13 cellular contexts compared by ENCODE assay signal in genomic region chr5:128920345-128921215, GRCh38. TPM values are rescaled to one million over a fixed set of nuclear protein-coding genes. Genes with fewer than 3 reads are reported as not detected.
A peak's percentile ranks its signal among the peaks of the same experiment; 100 is the strongest.
DNase-seq lines count a peak whose midpoint lies in the region; ATAC-seq, FAIRE-seq and TF ChIP-seq lines count a peak whose summit lies in the region.
"Had no signal": no experiment of that assay in that cellular context is flagged by ENCODE, and none has a peak within 500 bp of the region (broad histone marks: within the 10 kb centered on the region; RNA-seq: fewer than 3 reads in every experiment).

No MANE protein-coding gene starts in this region.

- no peak overlapping the region for H2AFZ ChIP-seq in SK-N-SH (ENCODE audit: low read depth)

- H3K9me3 Mint-ChIP-seq in activated T-helper 2 cell treated with anti-CD3 and anti-CD28 coated beads, Interferon-gamma antibody, Interleukin-2, Interleukin-4, amounts not matched to agents 10 μg/mL and 5 μg/mL and 100 μg/mL, durations not matched to agents 14 hours and 24 hours and 36 hours = no peaks in the 10 kb centered on the region
- H3K9me3 Mint-ChIP-seq: natural killer cell treated with Interleukin-12 subunit alpha and Interleukin-12 subunit beta and Interleukin-15 and Interleukin-18, amount 100 ng/mL, for 72 hours had no signal

- H3F3A ChIP-seq in SK-N-SH (replicated peaks; ENCODE audit: insufficient read depth) = no peaks in the 10 kb centered on the region

- no peak for TF ChIP-seq POLR2A in suprapubic skin (IDR thresholded peaks at IDR 0.05)

- H3K79me2 ChIP-seq in SK-N-SH (ENCODE audit: insufficient read depth) = no peaks in the 10 kb centered on the region

- no peak overlapping the region for H3K27ac ChIP-seq in SK-N-SH (ENCODE audit: low read depth in 2 of 2, low read length in 1 of 2)
- H3K27ac ChIP-seq in heart right ventricle = peak overlapping the region in 8 of 10 donors; percentile 11 to 75 (median 60)
- no peak overlapping the region for H3K27ac ChIP-seq in suprapubic skin
- H3K27ac ChIP-seq: 22Rv1, body of pancreas had no signal

- H3K4me3 Mint-ChIP-seq in activated T-helper 2 cell treated with anti-CD3 and anti-CD28 coated beads, Interferon-gamma antibody, Interleukin-2, Interleukin-4, amounts not matched to agents 10 μg/mL and 5 μg/mL and 100 μg/mL, durations not matched to agents 14 hours and 24 hours and 36 hours (ENCODE audit: low read depth) = no peak overlapping the region
- H3K4me3 Mint-ChIP-seq: natural killer cell treated with Interleukin-12 subunit alpha and Interleukin-12 subunit beta and Interleukin-15 and Interleukin-18, amount 100 ng/mL, for 72 hours had no signal

- H3K27me3 Mint-ChIP-seq in activated T-helper 2 cell treated with anti-CD3 and anti-CD28 coated beads, Interferon-gamma antibody, Interleukin-2, Interleukin-4, amounts not matched to agents 10 μg/mL and 5 μg/mL and 100 μg/mL, durations not matched to agents 14 hours and 24 hours and 36 hours (ENCODE audit: low read depth) = no peaks in the 10 kb centered on the region
- H3K27me3 Mint-ChIP-seq: natural killer cell treated with Interleukin-12 subunit alpha and Interleukin-12 subunit beta and Interleukin-15 and Interleukin-18, amount 100 ng/mL, for 72 hours had no signal

- H4K20me1 ChIP-seq in SK-N-SH (ENCODE audit: insufficient read depth) = no peaks in the 10 kb centered on the region

- H3K4me1 ChIP-seq in SK-N-SH (ENCODE audit: control insufficient read depth in 1 of 2, insufficient read depth in 2 of 2, low read depth in 1 of 2, low read length in 1 of 2) (no peaks in the 10 kb centered on the region; a peak in 1 of 4 replicates), heart right ventricle (peaks cover 0 to 5% (median 0%) of the 10 kb centered on the region in 9 donors), suprapubic skin (no peaks in the 10 kb centered on the region)
- H3K4me1 ChIP-seq: body of pancreas, Caco-2 had no signal

- CTCF ChIA-PET in SK-N-SH (lab: Yijun Ruan, JAX) = interaction anchor here (1.5 to 1.8 kb wide), 2 partner anchors 14 to 15 kb away, joined by 3 to 8 read pairs; no protein-coding TSS in a partner anchor

- TF ChIP-seq CTCF in SK-N-SH (IDR thresholded peaks at IDR 0.05) (no peak), bronchial epithelial cell (IDR thresholded peaks at IDR 0.05; ENCODE audit: insufficient read depth, low read length, severe bottlenecking) (no peak), heart right ventricle (IDR thresholded peaks at IDR 0.05) (no peak), suprapubic skin (IDR thresholded peaks at IDR 0.05) (no peak)

- H3K36me3 ChIP-seq in SK-N-SH (replicated peaks in 1 of 2; ENCODE audit: control insufficient read depth in 1 of 2, insufficient read depth in 2 of 2, low read length in 1 of 2) = no peaks in the 10 kb centered on the region
- no peaks in the 10 kb centered on the region for H3K36me3 ChIP-seq in bronchial epithelial cell (ENCODE audit: control insufficient read depth, insufficient read depth, low read length)
- H3K36me3 ChIP-seq in heart right ventricle = no peaks in the 10 kb centered on the region
- H3K36me3 ChIP-seq in suprapubic skin = no peaks in the 10 kb centered on the region

- no peaks in the 10 kb centered on the region for H3K4me1 Mint-ChIP-seq in activated T-helper 2 cell treated with anti-CD3 and anti-CD28 coated beads, Interferon-gamma antibody, Interleukin-2, Interleukin-4, amounts not matched to agents 10 μg/mL and 5 μg/mL and 100 μg/mL, durations not matched to agents 14 hours and 24 hours and 36 hours (ENCODE audit: low read depth)

- no peak for FAIRE-seq in bronchial epithelial cell (lab: Jason Lieb, UNC)

- POLR2A ChIA-PET in SK-N-SH (lab: Yijun Ruan, JAX) = no interaction called here

- no peaks in the 10 kb centered on the region for H3K9me2 ChIP-seq in SK-N-SH

- DNase-seq in SK-N-SH (no peak), bronchial epithelial cell (ENCODE audit: low read depth) (peak; percentile 95), heart right ventricle (peak in 1 of 2 donors; percentile 61), stromal cell of bone marrow (ENCODE audit: low read depth) (peak; percentile 9), suprapubic skin (ENCODE audit: low spot score in 2 of 2) (no peak), middle frontal gyrus (ENCODE audit: extremely low spot score, low spot score) (no peak)
- DNase-seq in activated T-helper 2 cell treated with anti-CD3 and anti-CD28 coated beads, Interferon-gamma antibody, Interleukin-2, Interleukin-4, amounts not matched to agents 10 μg/mL and 5 μg/mL and 100 μg/mL, durations not matched to agents 14 hours and 24 hours and 36 hours (ENCODE audit: low spot score) = no peak
- DNase-seq: body of pancreas; Caco-2; NK-92 treated with Interleukin-12 subunit alpha and Interleukin-12 subunit beta, amount 100 ng/mL, for 24 hours had no signal

- no peak for TF ChIP-seq RAD21 in SK-N-SH (IDR thresholded peaks at IDR 0.05; ENCODE audit: low read length)

- no peak overlapping the region for H3K4me3 ChIP-seq in SK-N-SH (ENCODE audit: low read depth in 2 of 2, low read length in 1 of 2)
- H3K4me3 ChIP-seq in bronchial epithelial cell (ENCODE audit: low read depth, low read length) = no peak overlapping the region
- no peak overlapping the region for H3K4me3 ChIP-seq in heart right ventricle
- no peak overlapping the region for H3K4me3 ChIP-seq in suprapubic skin
- H3K4me3 ChIP-seq: body of pancreas had no signal

- H3K9ac ChIP-seq in SK-N-SH = no peak overlapping the region

- intact Hi-C loops in heart right ventricle (cut with DNase I) = loop anchor here in 2 of 10 donors (5.0 to 10.0 kb wide), 2 partner anchors 47 to 54 kb away; partner anchors contain the start of gene SLC27A6 (in 1 of the 2)
- intact Hi-C loops in activated T-helper 2 cell treated with anti-CD3 and anti-CD28 coated beads, Interferon-gamma antibody, Interleukin-2, Interleukin-4, amounts not matched to agents 10 μg/mL and 5 μg/mL and 100 μg/mL, durations not matched to agents 14 hours and 24 hours and 36 hours (cut with micrococcal nuclease) = no loop called here

- H3K9me3 ChIP-seq in SK-N-SH (no peaks in the 10 kb centered on the region), heart right ventricle (no peaks in the 10 kb centered on the region), suprapubic skin (no peaks in the 10 kb centered on the region)
- H3K9me3 ChIP-seq: body of pancreas, Caco-2 had no signal

- no peaks in the 10 kb centered on the region for H3K27me3 ChIP-seq in SK-N-SH (ENCODE audit: insufficient read depth)
- H3K27me3 ChIP-seq in bronchial epithelial cell (ENCODE audit: control insufficient read depth, insufficient read depth, low read length) = no peaks in the 10 kb centered on the region
- no peaks in the 10 kb centered on the region for H3K27me3 ChIP-seq in heart right ventricle
- no peaks in the 10 kb centered on the region for H3K27me3 ChIP-seq in suprapubic skin
- H3K27me3 ChIP-seq: body of pancreas had no signal

- no peak overlapping the region for H3K4me2 ChIP-seq in SK-N-SH

- H3K36me3 Mint-ChIP-seq in activated T-helper 2 cell treated with anti-CD3 and anti-CD28 coated beads, Interferon-gamma antibody, Interleukin-2, Interleukin-4, amounts not matched to agents 10 μg/mL and 5 μg/mL and 100 μg/mL, durations not matched to agents 14 hours and 24 hours and 36 hours (ENCODE audit: low read depth) = no peaks in the 10 kb centered on the region
- H3K36me3 Mint-ChIP-seq: natural killer cell treated with Interleukin-12 subunit alpha and Interleukin-12 subunit beta and Interleukin-15 and Interleukin-18, amount 100 ng/mL, for 72 hours had no signal

- ATAC-seq in SK-N-SH treated with all-trans-retinoic acid at 6 μM for 48 hours = peak; percentile 82
- ATAC-seq in heart right ventricle = peak; percentile 81 to 96 (median 92)
- ATAC-seq: body of pancreas; natural killer cell treated with Interleukin-12 subunit alpha and Interleukin-12 subunit beta and Interleukin-15 and Interleukin-18, amount 100 ng/mL, for 72 hours had no signal

- 34% methylated on average over 2 of the region's 2 CpGs for WGBS in SK-N-SH (ENCODE audit: low lambda C conversion rate)
- WGBS in heart right ventricle, 2 donors = 61 to 66% methylated on average over 2 of the region's 2 CpGs
- 47% methylated on average over 2 of the region's 2 CpGs for WGBS in suprapubic skin

- TF ChIP-seq EP300 in SK-N-SH (IDR thresholded peaks at IDR 0.05; ENCODE audit: borderline replicate concordance in 1 of 2, low read depth in 1 of 2, low read length in 1 of 2) = no peak
- no peak for TF ChIP-seq EP300 in suprapubic skin (IDR thresholded peaks at IDR 0.05)

- no peak overlapping the region for H3K27ac Mint-ChIP-seq in activated T-helper 2 cell treated with anti-CD3 and anti-CD28 coated beads, Interferon-gamma antibody, Interleukin-2, Interleukin-4, amounts not matched to agents 10 μg/mL and 5 μg/mL and 100 μg/mL, durations not matched to agents 14 hours and 24 hours and 36 hours
- H3K27ac Mint-ChIP-seq: natural killer cell treated with Interleukin-12 subunit alpha and Interleukin-12 subunit beta and Interleukin-15 and Interleukin-18, amount 100 ng/mL, for 72 hours had no signal

TF ChIP-seq in SK-N-SH treated with all-trans-retinoic acid at 6 μM for 48 hours, 23 proteins besides CTCF, POLR2A, EP300 and RAD21 (continues in another document):
- TF ChIP-seq ISL1 (CRISPR knock-in tag; IDR thresholded peaks at IDR 0.05) = peak; percentile 53; the same call in 1 of the 2 replicates
- no peak for TF ChIP-seq ESRRG (CRISPR knock-in tag; IDR thresholded peaks at IDR 0.05)

TF ChIP-seq in SK-N-SH, 30 proteins besides CTCF, POLR2A, EP300 and RAD21 (continues in another document):
- TF ChIP-seq NRF1 (IDR thresholded peaks at IDR 0.05; ENCODE audit: low read depth, low read length) = no peak
- TF ChIP-seq GATA2 (CRISPR knock-in tag; IDR thresholded peaks at IDR 0.05) = no peak
- TF ChIP-seq NFIC (IDR thresholded peaks at IDR 0.05; ENCODE audit: borderline replicate concordance) = no peak
- TF ChIP-seq RFX5 (IDR thresholded peaks at IDR 0.05; ENCODE audit: low read length) = no peak
- no peak for TF ChIP-seq FOXM1 (IDR thresholded peaks at IDR 0.05; ENCODE audit: low read depth)

RNA-seq across cellular contexts. Expression of gene SLC27A6, which starts 44.7 kb away (rescaled TPM):
- polyA plus RNA-seq in SK-N-SH (2012; rRNA removed) (0.12 and 0.45 TPM in 2 replicates), heart right ventricle (10 to 100 TPM; 11.0 to 26.3 TPM)
- polyA plus RNA-seq in SK-N-SH (2012; cell fraction: cytosol; rRNA removed) = 0.55 and 0.87 TPM in 2 replicates
- polyA plus RNA-seq in SK-N-SH (2012; cell fraction: nucleus; rRNA removed) = 0.15 and 0.18 TPM in 2 replicates
- total RNA-seq in bronchial epithelial cell (0.13 and 1.1 TPM in 2 replicates), heart right ventricle (100 to 1,000 TPM in 1 of 10 donors, 10 to 100 TPM in 9; 36.5 to 125 (median 61.4) TPM), suprapubic skin (1 to 10 TPM in 3 of 4 donors, under 1 TPM in 1; 0.40 to 6.7 (median 2.3) TPM)
- not detected in 2 replicates for total RNA-seq in activated T-helper 2 cell treated with anti-CD3 and anti-CD28 coated beads, Interferon-gamma antibody, Interleukin-2, Interleukin-4, amounts not matched to agents 10 μg/mL and 5 μg/mL and 100 μg/mL, durations not matched to agents 14 hours and 24 hours and 36 hours
- total RNA-seq: Caco-2; natural killer cell treated with Interleukin-12 subunit alpha and Interleukin-12 subunit beta and Interleukin-15 and Interleukin-18, amount 100 ng/mL, for 72 hours had no signal

Comparison
In these comparisons a context has a peak if more than half of its experiments do, and no peak if none do; other contexts are left out.
1. DNase-seq: peak in bronchial epithelial cell (single experiment) and stromal cell of bone marrow (single experiment); none in SK-N-SH (single experiment), suprapubic skin (0 of 2), activated T-helper 2 cell treated with anti-CD3 and anti-CD28 coated beads, Interferon-gamma antibody, Interleukin-2, Interleukin-4, amounts not matched to agents 10 μg/mL and 5 μg/mL and 100 μg/mL, durations not matched to agents 14 hours and 24 hours and 36 hours (single experiment) and middle frontal gyrus (single experiment).
2. H3K27ac ChIP-seq: peak in heart right ventricle (8 of 10); none in SK-N-SH (0 of 2) and suprapubic skin (single experiment).
3. RNA of gene SLC27A6, which starts 44.7 kb away (total RNA-seq): 36.5 to 125 TPM in heart right ventricle; 0.40 to 6.7 TPM in suprapubic skin, 0.13 to 1.1 TPM in bronchial epithelial cell and not detected in activated T-helper 2 cell treated with anti-CD3 and anti-CD28 coated beads, Interferon-gamma antibody, Interleukin-2, Interleukin-4, amounts not matched to agents 10 μg/mL and 5 μg/mL and 100 μg/mL, durations not matched to agents 14 hours and 24 hours and 36 hours; every median in the first group is over 4 times any median in the second.